Comparison of ENCODE assay signal across 9 cellular contexts in genomic region chr10:79268100-79268670, GRCh38.
A peak's percentile ranks its signal among the peaks of the same experiment; 100 is the strongest.
DNase-seq lines count a peak whose midpoint lies in the region; ATAC-seq and TF ChIP-seq lines count a peak whose summit lies in the region.
"Had no signal": no experiment of that assay in that cellular context is flagged by ENCODE, and none has a peak within 500 bp of the region (broad histone marks: within the 10 kb centered on the region; RNA-seq: fewer than 3 reads in every experiment).

No MANE protein-coding gene starts in this region.

- H3K9me3 ChIP-seq in transverse colon = no peaks in the 10 kb centered on the region

- peaks cover 22 to 81% (median 42%) of the 10 kb centered on the region in 4 donors for H3K4me1 ChIP-seq in transverse colon

- H3K27me3 ChIP-seq in brain microvascular endothelial cell (replicated peaks) (no peaks in the 10 kb centered on the region), layer of hippocampus (ENCODE audit: control insufficient read depth, insufficient read depth, low read length) (no peaks in the 10 kb centered on the region), transverse colon (no peaks in the 10 kb centered on the region)

- DNase-seq in activated naive CD4-positive, alpha-beta T cell treated with anti-CD3 and anti-CD28 coated beads, Interleukin-2, amount 10 ng/mL, durations not matched to agents 7 days and 5 days = no peak
- no peak for DNase-seq in activated naive CD4-positive, alpha-beta T cell treated with anti-CD3 and anti-CD28 coated beads, Interleukin-2, amount 50 U/mL, for 16 hours
- DNase-seq in brain microvascular endothelial cell (peak; percentile 68), transverse colon (no peak), NCI-H1417 treated with DMSO at 0.1 percent for 48 hours (lab: John Stamatoyannopoulos, UW) (no peak)
- DNase-seq in central memory CD4-positive, alpha-beta T cell = no peak
- DNase-seq: activated CD8-positive, alpha-beta memory T cell treated with anti-CD3 and anti-CD28 coated beads for 24 hours had no signal

- no peaks in the 10 kb centered on the region for H3K27me3 Mint-ChIP-seq in activated naive CD4-positive, alpha-beta T cell treated with anti-CD3 and anti-CD28 coated beads, Interleukin-2, amount 10 ng/mL, durations not matched to agents 7 days and 5 days

- H3K36me3 Mint-ChIP-seq in activated naive CD4-positive, alpha-beta T cell treated with anti-CD3 and anti-CD28 coated beads, Interleukin-2, amount 10 ng/mL, durations not matched to agents 7 days and 5 days = no peaks in the 10 kb centered on the region

- no peak for TF ChIP-seq EP300 in transverse colon (IDR thresholded peaks at IDR 0.05; ENCODE audit: low read depth)

- H3K9me3 Mint-ChIP-seq in activated naive CD4-positive, alpha-beta T cell treated with anti-CD3 and anti-CD28 coated beads, Interleukin-2, amount 10 ng/mL, durations not matched to agents 7 days and 5 days = no peaks in the 10 kb centered on the region

- intact Hi-C loops in transverse colon (cut with DNase I; ENCODE audit: low total_unique reads) = no loop called here

- H3K36me3 ChIP-seq in brain microvascular endothelial cell (replicated peaks) (no peaks in the 10 kb centered on the region), transverse colon (no peaks in the 10 kb centered on the region)

- no peak for TF ChIP-seq POLR2A in transverse colon (IDR thresholded peaks at IDR 0.05)

- CTCF ChIA-PET in activated naive CD4-positive, alpha-beta T cell treated with anti-CD3 and anti-CD28 coated beads, Interleukin-2, amount 10 ng/mL, durations not matched to agents 7 days and 5 days (lab: Charles Lee) = interaction anchor here (0.9 to 1.8 kb wide), 2 partner anchors 19 to 71 kb away, joined by 3 to 8 read pairs; no protein-coding TSS in a partner anchor

- H3K4me3 Mint-ChIP-seq in activated naive CD4-positive, alpha-beta T cell treated with anti-CD3 and anti-CD28 coated beads, Interleukin-2, amount 10 ng/mL, durations not matched to agents 7 days and 5 days = no peak overlapping the region

- no peak for ATAC-seq in HG03460 (IDR thresholded peaks at IDR 0.05; ENCODE audit: unreplicated experiment)

- TF ChIP-seq CTCF in brain microvascular endothelial cell (IDR thresholded peaks at IDR 0.05; ENCODE audit: low read depth, low read length, missing control alignments) (no peak), transverse colon (IDR thresholded peaks at IDR 0.05) (no peak)

- in situ Hi-C loops in brain microvascular endothelial cell (cut with HindIII; ENCODE audit: low pct_ligation_motif_present, low sequenced_read_pairs) (no loop called here), transverse colon (cut with MboI; ENCODE audit: low pct_ligation_motif_present in 1 of 4, low pct_unique_long_range_greater_than_20kb in 1 of 4, low sequenced_read_pairs in 3 of 4) (no loop called here)

- H3K4me3 ChIP-seq in brain microvascular endothelial cell (ENCODE audit: low read depth, low read length) (no peak overlapping the region), transverse colon (no peak overlapping the region)

- H3K27ac Mint-ChIP-seq in activated naive CD4-positive, alpha-beta T cell treated with anti-CD3 and anti-CD28 coated beads, Interleukin-2, amount 10 ng/mL, durations not matched to agents 7 days and 5 days = peak overlapping the region; percentile 49

- WGBS in transverse colon (ENCODE audit: low coverage in 1 of 2), 2 donors = 73% methylated on average over 16 of the region's 16 CpGs; no CpG with 5 or more reads in 1 of the 2 donors

- peaks cover 14% of the 10 kb centered on the region for H3K4me1 Mint-ChIP-seq in activated naive CD4-positive, alpha-beta T cell treated with anti-CD3 and anti-CD28 coated beads, Interleukin-2, amount 10 ng/mL, durations not matched to agents 7 days and 5 days

- H3K27ac ChIP-seq in brain microvascular endothelial cell = peak overlapping the region; percentile 90
- peak overlapping the region; percentile 60 for H3K27ac ChIP-seq in layer of hippocampus (ENCODE audit: low read depth, low read length)
- peak overlapping the region; percentile 41 to 81 (median 68) for H3K27ac ChIP-seq in transverse colon
